ENCODE assay signal across 9 cellular contexts in genomic region chrX:135477576-135477975, GRCh38. TPM values are rescaled to one million over a fixed set of nuclear protein-coding genes. Genes with fewer than 3 reads are reported as not detected.
A peak's percentile ranks its signal among the peaks of the same experiment; 100 is the strongest.
DNase-seq lines count a peak whose midpoint lies in the region; ATAC-seq and TF ChIP-seq lines count a peak whose summit lies in the region.
"Had no signal": no experiment of that assay in that cellular context is flagged by ENCODE, and none has a peak within 500 bp of the region (broad histone marks: within the 10 kb centered on the region; RNA-seq: fewer than 3 reads in every experiment).

No MANE protein-coding gene starts in this region.

- TF ChIP-seq CTCF in GM20000 (IDR thresholded peaks at IDR 0.05; ENCODE audit: extremely low read depth, missing control alignments) (peak; percentile 4), epithelial cell of esophagus (IDR thresholded peaks at IDR 0.05; ENCODE audit: insufficient read depth, low read depth, low read length, missing control alignments) (peak; percentile 71)

- no peaks in the 10 kb centered on the region for H3K36me3 Mint-ChIP-seq in naive thymus-derived CD4-positive, alpha-beta T cell

- no peaks in the 10 kb centered on the region for H3K27me3 ChIP-seq in naive thymus-derived CD4-positive, alpha-beta T cell (ENCODE audit: control insufficient read depth in 2 of 2, insufficient read depth in 2 of 2, low read length in 2 of 2)
- H3K27me3 ChIP-seq in aorta (ENCODE audit: control insufficient read depth in 1 of 2, insufficient read depth in 2 of 2, low read length in 1 of 2): no peaks in the 10 kb centered on the region

- peaks cover 0 to 9% (median 0%) of the 10 kb centered on the region in 7 donors for H3K4me1 Mint-ChIP-seq in naive thymus-derived CD4-positive, alpha-beta T cell

- H3K4me3 ChIP-seq in epithelial cell of esophagus (ENCODE audit: low read length) (no peak overlapping the region), aorta (ENCODE audit: low read length in 2 of 2) (no peak overlapping the region)
- no peak overlapping the region for H3K4me3 ChIP-seq in naive thymus-derived CD4-positive, alpha-beta T cell (ENCODE audit: low read length)

- CTCF ChIA-PET in naive thymus-derived CD4-positive, alpha-beta T cell (lab: Charles Lee): no interaction called here

- H3K9me3 Mint-ChIP-seq in naive thymus-derived CD4-positive, alpha-beta T cell: peaks cover 0 to 1% (median 0%) of the 10 kb centered on the region in 11 donors

- peak; percentile 72 for ATAC-seq in naive thymus-derived CD4-positive, alpha-beta T cell
- ATAC-seq in aorta (ENCODE audit: low FRiP score): no peak

- DNase-seq in AML-193 (lab: John Stamatoyannopoulos, UW) (peak; percentile 22 to 38), GM20000 (ENCODE audit: low spot score) (peak; percentile 5), NCI-H2227 (lab: John Stamatoyannopoulos, UW; ENCODE audit: unreplicated experiment) (peak; percentile 55), epithelial cell of esophagus (ENCODE audit: low read depth) (peak; percentile 77), aorta (no peak), amniotic stem cell (lab: John Stamatoyannopoulos, UW) (no peak)
- DNase-seq in activated CD4-positive, alpha-beta T cell treated with anti-CD3 and anti-CD28 coated beads, Interleukin-2, amount 50 U/mL, for 4 hours: peak; percentile 10 to 16
- DNase-seq in naive thymus-derived CD4-positive, alpha-beta T cell: peak in 8 of 9 donors; percentile 13 to 58 (median 37)

- POLR2A ChIA-PET in naive thymus-derived CD4-positive, alpha-beta T cell (lab: Charles Lee): no interaction called here

- intact Hi-C loops in naive thymus-derived CD4-positive, alpha-beta T cell (cut with micrococcal nuclease): loop anchor here (1.0 to 2.0 kb wide), 5 partner anchors 93 to 512 kb away; no protein-coding TSS in a partner anchor
- intact Hi-C loops in aorta (cut with DNase I): no loop called here

- H3K27ac Mint-ChIP-seq in naive thymus-derived CD4-positive, alpha-beta T cell: no peak overlapping the region

- no peaks in the 10 kb centered on the region for H3K9me3 ChIP-seq in naive thymus-derived CD4-positive, alpha-beta T cell (ENCODE audit: control insufficient read depth in 2 of 3, low read length in 3 of 3)
- H3K9me3 ChIP-seq in aorta (ENCODE audit: control insufficient read depth, low read length): no peaks in the 10 kb centered on the region
- H3K9me3 ChIP-seq: neutrophil had no signal

- H3K4me1 ChIP-seq in naive thymus-derived CD4-positive, alpha-beta T cell (ENCODE audit: control insufficient read depth in 2 of 2, insufficient read depth in 2 of 2, low read length in 2 of 2): no peaks in the 10 kb centered on the region
- no peaks in the 10 kb centered on the region for H3K4me1 ChIP-seq in aorta (ENCODE audit: control insufficient read depth in 1 of 2, insufficient read depth in 2 of 2, low read length in 2 of 2)

- peaks cover 0 to 16% (median 4%) of the 10 kb centered on the region in 5 donors for H3K27me3 Mint-ChIP-seq in naive thymus-derived CD4-positive, alpha-beta T cell

- H3K27ac ChIP-seq in naive thymus-derived CD4-positive, alpha-beta T cell (ENCODE audit: low read depth, low read length): no peak overlapping the region
- no peak overlapping the region for H3K27ac ChIP-seq in aorta (ENCODE audit: low read depth in 1 of 2, low read length in 2 of 2)
- H3K27ac ChIP-seq: neutrophil had no signal

- WGBS in aorta, 2 donors: 3 to 24% methylated on average over 3 of the region's 3 CpGs

- no peak overlapping the region for H3K4me3 Mint-ChIP-seq in naive thymus-derived CD4-positive, alpha-beta T cell

- no peaks in the 10 kb centered on the region for H3K36me3 ChIP-seq in naive thymus-derived CD4-positive, alpha-beta T cell (ENCODE audit: control insufficient read depth in 2 of 3, insufficient read depth in 3 of 3, low read length in 3 of 3)
- H3K36me3 ChIP-seq in aorta (ENCODE audit: control insufficient read depth in 1 of 2, insufficient read depth in 2 of 2, low read length in 1 of 2): no peaks in the 10 kb centered on the region
- H3K36me3 ChIP-seq: neutrophil had no signal

RNA-seq across cellular contexts. Expression of gene INTS6L, which starts 42.9 kb away (rescaled TPM):
- total RNA-seq in naive thymus-derived CD4-positive, alpha-beta T cell: 10 to 100 TPM; 31.0 to 46.8 (median 32.4) TPM
- 1 to 10 TPM; 5.9 to 9.2 TPM for polyA plus RNA-seq in naive thymus-derived CD4-positive, alpha-beta T cell
- total RNA-seq in aorta: 10 to 100 TPM; 10.3 to 15.6 TPM
- polyA plus RNA-seq in aorta: 10 to 100 TPM in 1 of 2 donors, 1 to 10 TPM in 1; 1.4 to 15.2 TPM

RNA-seq across cellular contexts. Expression of gene SMIM10L2A, which starts 55.8 kb away (rescaled TPM):
- total RNA-seq in naive thymus-derived CD4-positive, alpha-beta T cell: 1 to 10 TPM in 4 of 5 experiments, under 1 TPM in 1; 0.78 to 5.0 (median 1.4) TPM
- under 1 TPM; 0.19 to 0.49 TPM for polyA plus RNA-seq in naive thymus-derived CD4-positive, alpha-beta T cell
- total RNA-seq in aorta: 1 to 10 TPM in 1 of 2 donors, under 1 TPM in 1; 0.42 to 1.0 TPM
- under 1 TPM in 1 of 2 donors, not detected in 1; 0.41 TPM for polyA plus RNA-seq in aorta

Comparison
In these comparisons a context has a peak if more than half of its experiments do, and no peak if none do; other contexts are left out.
1. DNase-seq: peak in AML-193 (2 of 2), GM20000 (single experiment), NCI-H2227 (single experiment), activated CD4-positive, alpha-beta T cell treated with anti-CD3 and anti-CD28 coated beads, Interleukin-2, amount 50 U/mL, for 4 hours (2 of 2), epithelial cell of esophagus (single experiment) and naive thymus-derived CD4-positive, alpha-beta T cell (8 of 9); none in aorta (0 of 2) and amniotic stem cell (single experiment).
2. intact Hi-C loops: an anchor here in naive thymus-derived CD4-positive, alpha-beta T cell (1.0 to 2.0 kb wide); none called in aorta.